ENCODE assay signal across 20 cellular contexts in the genomic region with DNA sequence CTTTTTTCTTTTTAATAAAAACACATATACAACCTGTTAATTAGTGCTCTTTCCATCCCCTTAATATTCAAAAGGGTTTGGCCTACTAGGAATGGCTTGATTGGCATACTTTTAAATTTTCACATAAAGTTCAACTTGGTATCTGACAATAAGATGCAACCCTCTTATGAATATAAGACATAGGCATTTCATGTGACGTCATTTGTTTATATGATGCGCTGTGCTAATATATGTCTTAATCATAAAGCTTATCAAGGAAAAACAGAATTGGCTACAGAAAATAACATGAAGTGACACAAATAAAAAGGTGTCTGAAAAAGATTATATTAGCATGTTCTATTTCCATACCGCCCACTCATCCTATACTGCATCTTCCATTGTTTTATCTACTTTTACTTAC.
DNase-seq lines count a peak whose midpoint lies in the region; ATAC-seq and TF ChIP-seq lines count a peak whose summit lies in the region.
"Had no signal": no experiment of that assay in that cellular context is flagged by ENCODE, and none has a peak within 500 bp of the region (broad histone marks: within the 10 kb centered on the region; RNA-seq: fewer than 3 reads in every experiment).

No MANE protein-coding gene starts in this region.

- H4K5ac ChIP-seq in IMR-90 (ENCODE audit: low read depth, low read length): no peak overlapping the region

- H3K23ac ChIP-seq in IMR-90 (ENCODE audit: low read depth, low read length): no peak overlapping the region

- H2BK5ac ChIP-seq in IMR-90 (ENCODE audit: low read depth, low read length, poor library complexity, severe bottlenecking): no peak overlapping the region

- WGBS in IMR-90 (ENCODE audit: extremely low coverage in 2 of 2, insufficient read length in 1 of 2), 2 experiments: no CpG with 5 or more reads among the region's 3 CpGs

- BruUV-seq in IMR-90 (replicated peaks; lab: Mats Ljungman, UMichigan): no TSS peak

- H3K14ac ChIP-seq in IMR-90 (replicated peaks; ENCODE audit: low read depth, low read length): no peak overlapping the region

- no peak for TF ChIP-seq CTCF in IMR-90 (conservative IDR thresholded peaks at IDR 0.05; ENCODE audit: low read depth, low read length)
- TF ChIP-seq CTCF in fibroblast of villous mesenchyme (IDR thresholded peaks at IDR 0.05; ENCODE audit: insufficient read depth, low read depth, low read length): no peak

- no peak overlapping the region for H2AK5ac ChIP-seq in IMR-90 (ENCODE audit: low read depth, low read length)

- no peak overlapping the region for H3K4ac ChIP-seq in IMR-90 (ENCODE audit: low read depth, low read length)

- no peak overlapping the region for H2AFZ ChIP-seq in IMR-90 (replicated peaks; ENCODE audit: low read length, poor library complexity)

- H4K20me1 ChIP-seq in IMR-90 (ENCODE audit: insufficient read depth, low read length): no peaks in the 10 kb centered on the region
- H4K20me1 ChIP-seq: BLaER1 treated with 17β-estradiol and CSF1 and Interleukin-3, amounts not matched to agents 10 nM and 100 nM had no signal

- H3K4me1 ChIP-seq in IMR-90 (ENCODE audit: control insufficient read depth, insufficient read depth, low read length): no peaks in the 10 kb centered on the region
- H3K4me1 ChIP-seq: A549; BLaER1 treated with 17β-estradiol and CSF1 and Interleukin-3, amounts not matched to agents 10 nM and 100 nM; Caco-2 had no signal

- H3K9me3 ChIP-seq in IMR-90 (ENCODE audit: control insufficient read depth, insufficient read depth, low read length): 0 out of 2 replicates have a peak, but pooled peaks cover 2% of the 10 kb centered on the region
- H3K9me3 ChIP-seq: A549, Caco-2 had no signal

- no peak overlapping the region for H3K4me2 ChIP-seq in IMR-90 (ENCODE audit: low read depth, low read length)
- H3K4me2 ChIP-seq: A549; BLaER1 treated with 17β-estradiol and CSF1 and Interleukin-3, amounts not matched to agents 10 nM and 100 nM had no signal

- H3K79me1 ChIP-seq in IMR-90 (ENCODE audit: low read depth in 1 of 2, low read length in 2 of 2): no peaks in the 10 kb centered on the region

- no peak overlapping the region for H3K56ac ChIP-seq in IMR-90 (ENCODE audit: extremely low read depth, insufficient read depth, low read length)

- no peak overlapping the region for H2BK20ac ChIP-seq in IMR-90 (ENCODE audit: low read depth, low read length)

- no peak for ATAC-seq in IMR-90 (ENCODE audit: low read depth)
- ATAC-seq: A549; CD8-positive, alpha-beta T cell; GM12878 had no signal

- DNase-seq in NCI-H146 treated with DMSO at 0.1 percent for 48 hours (lab: John Stamatoyannopoulos, UW; ENCODE audit: unreplicated experiment) (peak; percentile 0), NCI-H146 (lab: John Stamatoyannopoulos, UW) (no peak), ELR (ENCODE audit: low read depth) (peak; percentile 15), IMR-90 (peak; percentile 2), fibroblast of villous mesenchyme (ENCODE audit: low read depth) (peak; percentile 1), HuH-7 (ENCODE audit: low spot score) (no peak), NCI-H2196 (lab: John Stamatoyannopoulos, UW; ENCODE audit: unreplicated experiment) (no peak), NOMO-1 (lab: John Stamatoyannopoulos, UW; ENCODE audit: unreplicated experiment in 2 of 2) (no peak)
- DNase-seq: AML-193; Caco-2; Calu3; CD4-positive, alpha-beta T cell; CD8-positive, alpha-beta T cell; DMS79 treated with DMSO at 0.1 percent for 48 hours; GDM1 had no signal

- H4K8ac ChIP-seq in IMR-90 (ENCODE audit: low read depth in 2 of 2, low read length in 2 of 2): no peak overlapping the region

- H2BK15ac ChIP-seq in IMR-90 (ENCODE audit: low read depth, low read length): no peak overlapping the region

- TF ChIP-seq POLR2A in IMR-90 (IDR thresholded peaks at IDR 0.05; ENCODE audit: low read depth, low read length): no peak

- in situ Hi-C loops in IMR-90 (cut with MboI; ENCODE audit: low sequenced_read_pairs): no loop called here

- H2BK120ac ChIP-seq in IMR-90 (ENCODE audit: low read depth, low read length): no peak overlapping the region

- POLR2A ChIA-PET in IMR-90 (lab: Charles Lee; ENCODE audit: unreplicated experiment): no interaction called here

- dilution Hi-C loops in IMR-90 (cut with HindIII; ENCODE audit: low sequenced_read_pairs, unreplicated experiment): no loop called here

- H3K4me3 ChIP-seq in IMR-90 (ENCODE audit: insufficient read depth, low read depth, low read length): no peak overlapping the region
- H3K4me3 ChIP-seq in fibroblast of villous mesenchyme (ENCODE audit: low read depth, low read length): no peak overlapping the region
- H3K4me3 ChIP-seq: A549; BLaER1 treated with 17β-estradiol and CSF1 and Interleukin-3, amounts not matched to agents 10 nM and 100 nM; GM12878 had no signal

- no peak overlapping the region for H3K18ac ChIP-seq in IMR-90 (ENCODE audit: low read depth, low read length)

- H3K36me3 ChIP-seq in IMR-90 (ENCODE audit: control insufficient read depth, insufficient read depth, low read length): no peaks in the 10 kb centered on the region
- H3K36me3 ChIP-seq: BLaER1 treated with 17β-estradiol and CSF1 and Interleukin-3, amounts not matched to agents 10 nM and 100 nM had no signal

- no peak for TF ChIP-seq RAD21 in IMR-90 (IDR thresholded peaks at IDR 0.05; ENCODE audit: low read length)

- H3K27me3 ChIP-seq in IMR-90 (ENCODE audit: control insufficient read depth, insufficient read depth, low read length): no peaks in the 10 kb centered on the region
- H3K27me3 ChIP-seq: BLaER1 treated with 17β-estradiol and CSF1 and Interleukin-3, amounts not matched to agents 10 nM and 100 nM had no signal

- intact Hi-C loops in IMR-90 (cut with micrococcal nuclease): no loop called here

- CTCF ChIA-PET in IMR-90 (lab: Yijun Ruan, JAX): no interaction called here

- no peak overlapping the region for H3K27ac ChIP-seq in IMR-90 (ENCODE audit: insufficient read depth, low read length)
- H3K27ac ChIP-seq: 22Rv1; A549; BLaER1 treated with 17β-estradiol and CSF1 and Interleukin-3, amounts not matched to agents 10 nM and 100 nM; C4-2B had no signal

- no peak overlapping the region for H4K91ac ChIP-seq in IMR-90 (ENCODE audit: insufficient read depth, low read depth, low read length)

- no peaks in the 10 kb centered on the region for H3K9me1 ChIP-seq in IMR-90 (ENCODE audit: insufficient read depth, low read length)

- no peak overlapping the region for H2AK9ac ChIP-seq in IMR-90 (replicated peaks; ENCODE audit: low read depth, low read length, poor library complexity)

- H3K9ac ChIP-seq in IMR-90 (ENCODE audit: low read depth, low read length): no peak overlapping the region
- H3K9ac ChIP-seq: BLaER1 treated with 17β-estradiol and CSF1 and Interleukin-3, amounts not matched to agents 10 nM and 100 nM had no signal

TF ChIP-seq in IMR-90, 13 proteins besides CTCF, POLR2A, EP300 and RAD21:
- TF ChIP-seq NFE2L2 (IDR thresholded peaks at IDR 0.05; ENCODE audit: low read depth, low read length) (no peak), FOS (IDR thresholded peaks at IDR 0.05; ENCODE audit: low read depth, low read length) (no peak), MXI1 (IDR thresholded peaks at IDR 0.05; ENCODE audit: borderline replicate concordance, low read depth, low read length) (no peak), MAFK (IDR thresholded peaks at IDR 0.05; ENCODE audit: low read depth, low read length) (no peak), CEBPB (IDR thresholded peaks at IDR 0.05; ENCODE audit: low read depth, low read length) (no peak), RFX5 (IDR thresholded peaks at IDR 0.05; ENCODE audit: low read depth, low read length) (no peak)
- TF ChIP-seq, protein P1, sequence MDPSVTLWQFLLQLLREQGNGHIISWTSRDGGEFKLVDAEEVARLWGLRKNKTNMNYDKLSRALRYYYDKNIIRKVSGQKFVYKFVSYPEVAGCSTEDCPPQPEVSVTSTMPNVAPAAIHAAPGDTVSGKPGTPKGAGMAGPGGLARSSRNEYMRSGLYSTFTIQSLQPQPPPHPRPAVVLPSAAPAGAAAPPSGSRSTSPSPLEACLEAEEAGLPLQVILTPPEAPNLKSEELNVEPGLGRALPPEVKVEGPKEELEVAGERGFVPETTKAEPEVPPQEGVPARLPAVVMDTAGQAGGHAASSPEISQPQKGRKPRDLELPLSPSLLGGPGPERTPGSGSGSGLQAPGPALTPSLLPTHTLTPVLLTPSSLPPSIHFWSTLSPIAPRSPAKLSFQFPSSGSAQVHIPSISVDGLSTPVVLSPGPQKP (IDR thresholded peaks at IDR 0.05; ENCODE audit: borderline replicate concordance, low read depth, low read length): no peak
- TF ChIP-seq, protein P2, sequence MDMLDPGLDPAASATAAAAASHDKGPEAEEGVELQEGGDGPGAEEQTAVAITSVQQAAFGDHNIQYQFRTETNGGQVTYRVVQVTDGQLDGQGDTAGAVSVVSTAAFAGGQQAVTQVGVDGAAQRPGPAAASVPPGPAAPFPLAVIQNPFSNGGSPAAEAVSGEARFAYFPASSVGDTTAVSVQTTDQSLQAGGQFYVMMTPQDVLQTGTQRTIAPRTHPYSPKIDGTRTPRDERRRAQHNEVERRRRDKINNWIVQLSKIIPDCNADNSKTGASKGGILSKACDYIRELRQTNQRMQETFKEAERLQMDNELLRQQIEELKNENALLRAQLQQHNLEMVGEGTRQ (IDR thresholded peaks at IDR 0.05; ENCODE audit: low read depth, low read length): no peak
TF ChIP-seq in IMR-90: peak in this region for 0.

Comparison
In these comparisons a context has a peak if more than half of its experiments do, and no peak if none do; other contexts are left out.
1. DNase-seq: peak in NCI-H146 treated with DMSO at 0.1 percent for 48 hours (single experiment), ELR (single experiment), IMR-90 (single experiment) and fibroblast of villous mesenchyme (single experiment); none in NCI-H146 (single experiment), HuH-7 (single experiment), NCI-H2196 (single experiment) and NOMO-1 (0 of 2).